In genomic region chr10:34824870-34825269, GRCh38 we compare ENCODE assay signal across 1 cellular context.
TF ChIP-seq lines count a peak whose summit lies in the region.

No MANE protein-coding gene starts in this region.

TF ChIP-seq in GM23338, 12 proteins besides CTCF, POLR2A, EP300 and RAD21 (continued from another document):
- no peak for TF ChIP-seq ZNF462 (CRISPR knock-in tag; IDR thresholded peaks at IDR 0.05)
- TF ChIP-seq EZH2 (IDR thresholded peaks at IDR 0.05; ENCODE audit: low read depth, unreplicated experiment): no peak
- TF ChIP-seq ZNF331 (CRISPR knock-in tag; IDR thresholded peaks at IDR 0.05; ENCODE audit: low read depth): no peak
- no peak for TF ChIP-seq NANOG (IDR thresholded peaks at IDR 0.05; ENCODE audit: borderline replicate concordance)
- no peak for TF ChIP-seq CREB1 (CRISPR knock-in tag; IDR thresholded peaks at IDR 0.05; ENCODE audit: low read depth)
- no peak for TF ChIP-seq STAT1 (IDR thresholded peaks at IDR 0.05; ENCODE audit: unreplicated experiment)
- no peak for TF ChIP-seq EZH2phosphoT487 (IDR thresholded peaks at IDR 0.05; ENCODE audit: unreplicated experiment)
